Comparison of ENCODE assay signal across 28 cellular contexts in genomic region chr1:223784541-223784940, GRCh38.
"Had no signal": no experiment of that assay in that cellular context is flagged by ENCODE, and none has a peak within 500 bp of the region (broad histone marks: within the 10 kb centered on the region; RNA-seq: fewer than 3 reads in every experiment).

No MANE protein-coding gene starts in this region.

- H3K4me1 Mint-ChIP-seq: activated naive CD4-positive, alpha-beta T cell treated with anti-CD3 and anti-CD28 coated beads, Interleukin-2, amount 50 U/mL, for 24 hours; WTC11 had no signal

- H3K27me3 Mint-ChIP-seq: activated naive CD4-positive, alpha-beta T cell treated with anti-CD3 and anti-CD28 coated beads, Interleukin-2, amount 50 U/mL, for 24 hours; brain had no signal

- H3K9me3 ChIP-seq: SJSA1 had no signal

- H3K4me3 Mint-ChIP-seq: activated CD8-positive, alpha-beta T cell treated with anti-CD3 and anti-CD28 coated beads, Interleukin-2, amount 10 ng/mL, durations not matched to agents 7 days and 5 days; activated naive CD4-positive, alpha-beta T cell treated with anti-CD3 and anti-CD28 coated beads, Interleukin-2, amount 50 U/mL, for 24 hours; brain; WTC11 had no signal

- ATAC-seq: activated CD8-positive, alpha-beta T cell treated with anti-CD3 and anti-CD28 coated beads, Interleukin-2, amount 10 ng/mL, durations not matched to agents 7 days and 5 days; Panc1; SK-N-SH treated with all-trans-retinoic acid at 6 μM for 48 hours; WTC11 had no signal

- H3K27ac ChIP-seq: SJSA1 had no signal

- H3K27ac Mint-ChIP-seq: activated CD8-positive, alpha-beta T cell treated with anti-CD3 and anti-CD28 coated beads, Interleukin-2, amount 10 ng/mL, durations not matched to agents 7 days and 5 days; WTC11 had no signal

- H3K4me1 ChIP-seq: SJSA1 had no signal

- H3K27me3 ChIP-seq: SJSA1 had no signal

- H3K9me3 Mint-ChIP-seq: activated naive CD4-positive, alpha-beta T cell treated with anti-CD3 and anti-CD28 coated beads, Interleukin-2, amount 50 U/mL, for 24 hours; brain; WTC11 had no signal

- DNase-seq: activated CD4-positive, alpha-beta T cell treated with anti-CD3 and anti-CD28 coated beads for 48 hours; activated CD4-positive, alpha-beta T cell treated with anti-CD3 and anti-CD28 coated beads, Interleukin-2, amount 50 U/mL, for 4 hours; activated CD4-positive, CD25-positive, alpha-beta regulatory T cell treated with anti-CD3 and anti-CD28 coated beads, Interleukin-2, amount 50 U/mL, for 72 hours; activated CD8-positive, alpha-beta memory T cell treated with anti-CD3 and anti-CD28 coated beads, Interleukin-2, amount 50 U/mL, for 48 hours; activated CD8-positive, alpha-beta T cell treated with anti-CD3 and anti-CD28 coated beads, Interleukin-2, amount 10 ng/mL, durations not matched to agents 7 days and 5 days; activated naive CD4-positive, alpha-beta T cell; activated T-cell treated with anti-CD3 and anti-CD28 coated beads, Interleukin-2, amount 50 U/mL, for 48 hours; KBM-7; NCI-H1092; NCI-H1417 treated with DMSO at 0.1 percent for 48 hours; NCI-H1694; NCI-H2029; NCI-H2107; NCI-H2171 treated with DMSO at 0.1 percent for 48 hours; NCI-H226; NCI-H526; NCI-H774; OCI-M1; RPMI8226; SHP77; SW 1271 had no signal

- FAIRE-seq: astrocyte had no signal

- H3K4me3 ChIP-seq: SJSA1 had no signal
